ENCODE assay signal across 33 cellular contexts in the genomic region with DNA sequence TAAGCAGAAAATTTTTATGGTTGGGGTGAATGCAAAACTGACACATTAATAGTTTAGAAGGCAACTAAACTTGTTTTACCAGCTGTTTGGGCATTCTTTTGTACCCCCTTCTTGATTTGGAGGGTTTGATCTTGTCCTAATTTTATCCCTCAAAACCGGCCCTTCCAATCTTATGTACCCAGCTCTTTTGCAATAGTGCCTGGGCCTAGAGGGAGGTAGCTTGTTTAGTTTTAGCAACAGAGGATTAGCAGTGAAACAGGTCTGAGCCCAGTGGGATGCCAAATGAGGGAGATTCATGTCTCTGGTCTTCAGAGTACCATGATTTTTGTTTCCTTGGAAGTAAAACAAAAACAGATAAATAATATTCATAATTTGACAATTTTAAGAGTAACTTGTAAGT. TPM values are rescaled to one million over a fixed set of nuclear protein-coding genes. Genes with fewer than 3 reads are reported as not detected.
"Had no signal": no experiment of that assay in that cellular context is flagged by ENCODE, and none has a peak within 500 bp of the region (broad histone marks: within the 10 kb centered on the region; RNA-seq: fewer than 3 reads in every experiment).

No MANE protein-coding gene starts in this region.

- H3K9me3 Mint-ChIP-seq: nephron, type B pancreatic cell had no signal

- H3K79me2 ChIP-seq: parathyroid adenoma had no signal

- H3K36me3 Mint-ChIP-seq: memory B cell; mesothelial cell of epicardium; neural progenitor cell; stimulated activated memory B cell treated with anti-CD40 and anti-IgM and Interleukin-4, amounts not matched to agents 10 μg/mL and 1 μg/mL and 100 μg/mL, for 72 hours; type B pancreatic cell had no signal

- H3K27me3 ChIP-seq: colonic mucosa, gastrocnemius medialis, neural progenitor cell, right atrium auricular region, sigmoid colon, testis, tibial artery had no signal

- H3K9me3 ChIP-seq: colonic mucosa, gastrocnemius medialis, mucosa of descending colon, sigmoid colon, testis had no signal

- H3K4me2 ChIP-seq: neural progenitor cell had no signal

- H3K27ac ChIP-seq: colonic mucosa, gastrocnemius medialis, neural progenitor cell, parathyroid adenoma, right atrium auricular region, sigmoid colon, skin epidermis, spleen, testis, tibial artery had no signal

- H3K4me3 ChIP-seq: colonic mucosa, gastrocnemius medialis, lung, mucosa of descending colon, neural progenitor cell, right atrium auricular region, sigmoid colon, skin epidermis, spleen, testis, tibial artery had no signal

- H3K4me1 ChIP-seq: colonic mucosa, gastrocnemius medialis, neural progenitor cell, parathyroid adenoma, right atrium auricular region, sigmoid colon, spleen, testis, tibial artery had no signal

- H3K27ac Mint-ChIP-seq: dendritic cell treated with granulocyte-macrophage colony-stimulating factor and Interleukin-4, amounts not matched to agents 40 ng/mL and 50 ng/mL, for 4 days; effector memory CD8-positive, alpha-beta T cell; memory B cell; mesothelial cell of epicardium; naive B cell; nephron; neural progenitor cell; progenitor cell of endocrine pancreas; stimulated activated memory B cell treated with anti-CD40 and anti-IgM and Interleukin-4, amounts not matched to agents 10 μg/mL and 1 μg/mL and 100 μg/mL, for 72 hours; type B pancreatic cell had no signal

- ATAC-seq: effector memory CD8-positive, alpha-beta T cell; gastrocnemius medialis; mucosa of descending colon; stimulated activated memory B cell treated with anti-CD40 and anti-IgM and Interleukin-4, amounts not matched to agents 10 μg/mL and 1 μg/mL and 100 μg/mL, for 72 hours; stimulated activated naive CD8-positive, alpha-beta T cell treated with anti-CD3 and anti-CD28 coated beads, Interleukin-15, Interleukin-2, amounts not matched to agents 100 U/mL and 50 U/mL, for 24 hours had no signal

- DNase-seq: colonic mucosa; effector memory CD8-positive, alpha-beta T cell; foreskin fibroblast; gastrocnemius medialis; head of caudate nucleus; mucosa of descending colon; naive B cell; sigmoid colon; spleen; stimulated activated CD4-positive, alpha-beta T cell treated with anti-CD3 and anti-CD28 coated beads, Interleukin-4, amount 100 ng/mL, for 4 hours; stimulated activated naive CD8-positive, alpha-beta T cell treated with anti-CD3 and anti-CD28 coated beads, Interleukin-15, Interleukin-2, amounts not matched to agents 100 U/mL and 50 U/mL, for 24 hours; substantia nigra; testis; tibial artery had no signal

- H3K36me3 ChIP-seq: colonic mucosa, gastrocnemius medialis, neural progenitor cell, right atrium auricular region, sigmoid colon, spleen, tibial artery had no signal

- H3K4me3 Mint-ChIP-seq: dendritic cell treated with granulocyte-macrophage colony-stimulating factor and Interleukin-4, amounts not matched to agents 40 ng/mL and 50 ng/mL, for 4 days; effector memory CD8-positive, alpha-beta T cell; memory B cell; mesothelial cell of epicardium; naive B cell; nephron; neural progenitor cell; stimulated activated memory B cell treated with anti-CD40 and anti-IgM and Interleukin-4, amounts not matched to agents 10 μg/mL and 1 μg/mL and 100 μg/mL, for 72 hours; type B pancreatic cell had no signal

- FAIRE-seq: endometrium, keratinocyte had no signal

- H2AFZ ChIP-seq: neural progenitor cell, parathyroid adenoma had no signal

- H3K4me1 Mint-ChIP-seq: memory B cell; mesothelial cell of epicardium; naive B cell; nephron; stimulated activated memory B cell treated with anti-CD40 and anti-IgM and Interleukin-4, amounts not matched to agents 10 μg/mL and 1 μg/mL and 100 μg/mL, for 72 hours had no signal

- H3K27me3 Mint-ChIP-seq: dendritic cell treated with granulocyte-macrophage colony-stimulating factor and Interleukin-4, amounts not matched to agents 40 ng/mL and 50 ng/mL, for 4 days; progenitor cell of endocrine pancreas; type B pancreatic cell had no signal

- H3K9ac ChIP-seq: neural progenitor cell, parathyroid adenoma had no signal

RNA-seq across cellular contexts. Expression of a gene that starts 45.1 kb away (rescaled TPM):
- total RNA-seq: chondrocyte, glomerular endothelial cell, mesothelial cell of epicardium, osteoblast, progenitor cell of endocrine pancreas, right atrium auricular region, sigmoid colon, urinary bladder had no signal
- polyA plus RNA-seq: esophagus, keratinocyte had no signal
